1 cellular context compared by ENCODE assay signal in genomic region chr3:80677796-80678195, GRCh38.
TF ChIP-seq lines count a peak whose summit lies in the region.

No MANE protein-coding gene starts in this region.

TF ChIP-seq in HepG2, 621 proteins besides CTCF, POLR2A, EP300 and RAD21 (continued from another document):
- no peak for TF ChIP-seq ZBTB33 (CRISPR knock-in tag; IDR thresholded peaks at IDR 0.05)
- peak; percentile 35; the same call in 1 of the 2 replicates for TF ChIP-seq CREB1 (IDR thresholded peaks at IDR 0.05)
- no peak for TF ChIP-seq CREB1 (CRISPR knock-in tag; IDR thresholded peaks at IDR 0.05)
- TF ChIP-seq ZNF318 (CRISPR knock-in tag; IDR thresholded peaks at IDR 0.05): no peak
- TF ChIP-seq FOSL2 (CRISPR knock-in tag; IDR thresholded peaks at IDR 0.05): peak; percentile 21; the same call in 1 of the 2 replicates
- TF ChIP-seq ZNF121 (CRISPR knock-in tag; IDR thresholded peaks at IDR 0.05): no peak
- no peak for TF ChIP-seq ZNF781 (CRISPR knock-in tag; IDR thresholded peaks at IDR 0.05; ENCODE audit: borderline replicate concordance, not compliant biosample characterization)
- no peak for TF ChIP-seq DRAP1 (CRISPR knock-in tag; IDR thresholded peaks at IDR 0.05)
- no peak for TF ChIP-seq LRRFIP1 (CRISPR knock-in tag; conservative IDR thresholded peaks at IDR 0.05)
- TF ChIP-seq PBX2 (CRISPR knock-in tag; IDR thresholded peaks at IDR 0.05): no peak
- no peak for TF ChIP-seq IRF1 (CRISPR knock-in tag; IDR thresholded peaks at IDR 0.05; ENCODE audit: low read depth)
